17 cellular contexts compared by ENCODE assay signal in the genomic region with DNA sequence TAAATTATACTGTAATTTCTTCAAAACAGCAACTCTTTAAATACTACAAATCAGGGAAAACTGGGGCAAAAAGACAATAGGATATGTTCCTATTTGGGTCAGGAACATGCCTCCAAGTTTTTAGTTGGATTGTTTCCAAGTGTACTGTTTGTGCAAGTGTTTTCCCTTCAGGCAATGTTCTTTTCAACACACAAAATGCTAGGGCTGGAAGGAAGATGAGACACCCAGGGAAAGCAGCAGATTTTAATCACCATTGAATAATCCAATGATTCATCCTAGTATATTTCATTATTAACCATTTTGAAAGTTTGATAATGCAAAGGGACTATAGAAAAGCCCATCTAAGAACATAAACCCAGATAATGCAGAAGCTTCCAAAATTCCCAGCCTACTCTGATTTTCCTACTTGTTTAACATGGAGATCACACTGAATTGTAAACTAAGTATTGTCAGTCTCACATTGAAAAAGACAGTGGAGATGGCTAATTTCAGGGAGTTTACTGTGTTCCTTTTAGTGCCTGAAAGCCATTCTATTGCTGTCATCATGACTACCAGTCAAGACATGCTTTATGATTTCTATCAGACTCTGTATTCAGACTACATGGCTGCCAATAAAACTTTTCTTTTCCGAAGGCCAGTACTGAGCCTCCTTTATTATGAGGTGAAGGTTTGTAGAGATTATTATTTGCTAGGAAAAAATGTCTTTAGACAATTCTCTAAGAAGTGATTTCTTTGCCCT. TPM values are rescaled to one million over a fixed set of nuclear protein-coding genes. Genes with fewer than 3 reads are reported as not detected.
DNase-seq lines count a peak whose midpoint lies in the region; ATAC-seq, FAIRE-seq and TF ChIP-seq lines count a peak whose summit lies in the region.
"Had no signal": no experiment of that assay in that cellular context is flagged by ENCODE, and none has a peak within 500 bp of the region (broad histone marks: within the 10 kb centered on the region; RNA-seq: fewer than 3 reads in every experiment).

No MANE protein-coding gene starts in this region.

- 11% methylated on average over 1 of the region's 1 CpG for WGBS in prostate gland

- H3K79me2 ChIP-seq in endothelial cell of umbilical vein (ENCODE audit: control insufficient read depth, insufficient read depth, low read length), result no peaks in the 10 kb centered on the region

- H3K4me1 ChIP-seq in endothelial cell of umbilical vein (ENCODE audit: control insufficient read depth, extremely low read depth, insufficient read depth, low read length) (peaks cover 36% of the 10 kb centered on the region), prostate gland (replicated peaks) (no peaks in the 10 kb centered on the region)
- H3K4me1 ChIP-seq: stomach had no signal

- TF ChIP-seq POLR2A in endothelial cell of umbilical vein (IDR thresholded peaks at IDR 0.05; ENCODE audit: low read depth, low read length) (no peak), prostate gland (IDR thresholded peaks at IDR 0.05) (no peak)

- H4K20me1 ChIP-seq in endothelial cell of umbilical vein (replicated peaks; ENCODE audit: control insufficient read depth, extremely low read depth, insufficient read depth, low read length), result no peaks in the 10 kb centered on the region

- no peak overlapping the region for H2AFZ ChIP-seq in endothelial cell of umbilical vein (ENCODE audit: low read depth, low read length)

- H3K4me3 ChIP-seq in endothelial cell of umbilical vein (replicated peaks in 1 of 3; ENCODE audit: insufficient read depth in 1 of 3, low read depth in 1 of 3, low read length in 3 of 3) (no peak overlapping the region), prostate gland (no peak overlapping the region)
- H3K4me3 ChIP-seq: stomach had no signal

- no peaks in the 10 kb centered on the region for H3K9me1 ChIP-seq in endothelial cell of umbilical vein (replicated peaks; ENCODE audit: control insufficient read depth, extremely low read depth, insufficient read depth, low read length)

- peak; percentile 61 for FAIRE-seq in endothelial cell of umbilical vein (lab: Jason Lieb, UNC)

- peak overlapping the region; percentile 9 for H3K9ac ChIP-seq in endothelial cell of umbilical vein (replicated peaks; ENCODE audit: extremely low read depth, insufficient read depth, low read length)

- H3K27me3 ChIP-seq in endothelial cell of umbilical vein (ENCODE audit: control insufficient read depth in 2 of 2, insufficient read depth in 2 of 2, low read length in 2 of 2), result no peaks in the 10 kb centered on the region
- no peaks in the 10 kb centered on the region for H3K27me3 ChIP-seq in prostate gland (replicated peaks; ENCODE audit: insufficient read depth)
- H3K27me3 ChIP-seq: stomach had no signal

- TF ChIP-seq CTCF in endothelial cell of umbilical vein (IDR thresholded peaks at IDR 0.05; ENCODE audit: extremely low read depth in 1 of 2, insufficient read depth in 1 of 2, low read depth in 1 of 2, low read length in 2 of 2), result no peak
- no peak for TF ChIP-seq CTCF in prostate gland (IDR thresholded peaks at IDR 0.05)

- H3K36me3 ChIP-seq in endothelial cell of umbilical vein (ENCODE audit: control insufficient read depth in 2 of 2, extremely low read depth in 1 of 2, insufficient read depth in 2 of 2, low read length in 2 of 2) (no peaks in the 10 kb centered on the region), prostate gland (no peaks in the 10 kb centered on the region)
- H3K36me3 ChIP-seq: stomach had no signal

- H3K27ac ChIP-seq in endothelial cell of umbilical vein (ENCODE audit: insufficient read depth, low read depth, low read length), result peak overlapping the region; percentile 57
- H3K27ac ChIP-seq in prostate gland, result no peak overlapping the region
- H3K27ac ChIP-seq: stomach had no signal

- intact Hi-C loops in endothelial cell of umbilical vein (cut with micrococcal nuclease) (loop anchor here (2.0 kb wide), 1 partner anchor 41 kb away; no protein-coding TSS in a partner anchor), prostate gland (cut with DNase I) (no loop called here), sciatic nerve (cut with DNase I) (no loop called here)

- H3K9me3 ChIP-seq in endothelial cell of umbilical vein (replicated peaks; ENCODE audit: control insufficient read depth, insufficient read depth, low read length), result no peaks in the 10 kb centered on the region
- H3K9me3 ChIP-seq in prostate gland, result no peaks in the 10 kb centered on the region
- H3K9me3 ChIP-seq: stomach had no signal

- dilution Hi-C loops in endothelial cell of umbilical vein (cut with MboI; ENCODE audit: extremely low pct_ligation_motif_present, low sequenced_read_pairs), result no loop called here

- DNase-seq in ELR (ENCODE audit: low read depth) (peak; percentile 88), NCI-H2081 treated with DMSO at 0.1 percent for 48 hours (lab: John Stamatoyannopoulos, UW) (peak; percentile 21), endothelial cell of umbilical vein (ENCODE audit: low read depth, low spot score) (peak; percentile 50), prostate gland (ENCODE audit: low spot score) (peak; percentile 4), OCI-M1 (lab: John Stamatoyannopoulos, UW) (no peak), sciatic nerve (ENCODE audit: low spot score) (no peak), GF-D8 (lab: John Stamatoyannopoulos, UW) (no peak), GDM1 (lab: John Stamatoyannopoulos, UW) (no peak)
- DNase-seq: activated naive CD8-positive, alpha-beta T cell treated with anti-CD3 and anti-CD28 coated beads, Interleukin-2, amount 50 U/mL, for 24 hours; CD4-positive, alpha-beta memory T cell; naive B cell; NCI-H187 treated with DMSO at 0.1 percent for 48 hours; stomach; SW 1271 had no signal

- CTCF ChIA-PET in endothelial cell of umbilical vein (lab: Charles Lee), result interaction anchor here (0.9 kb wide), 1 partner anchor 175 kb away, joined by 3 read pairs; no protein-coding TSS in a partner anchor

- TSS peak; percentile 29 for BruUV-seq in endothelial cell of umbilical vein (replicated peaks; lab: Mats Ljungman, UMichigan)

- no peak for ATAC-seq in sciatic nerve
- ATAC-seq: activated CD4-positive, CD25-positive, alpha-beta regulatory T cell treated with anti-CD3 and anti-CD28 coated beads, Interleukin-2, amount 50 U/mL, for 24 hours; activated naive CD8-positive, alpha-beta T cell treated with anti-CD3 and anti-CD28 coated beads, Interleukin-2, amount 50 U/mL, for 24 hours had no signal

- peak overlapping the region; percentile 64 for H3K4me2 ChIP-seq in endothelial cell of umbilical vein (ENCODE audit: insufficient read depth, low read length)

- POLR2A ChIA-PET in endothelial cell of umbilical vein (lab: Charles Lee), result no interaction called here

TF ChIP-seq in endothelial cell of umbilical vein, 7 proteins besides CTCF, POLR2A, EP300 and RAD21:
- TF ChIP-seq GATA2 (IDR thresholded peaks at IDR 0.05; ENCODE audit: insufficient read depth, insufficient read length, low read depth, low read length), result peak; percentile 90
- TF ChIP-seq FOS (IDR thresholded peaks at IDR 0.05; ENCODE audit: borderline replicate concordance, insufficient read depth, low read length), result peak; percentile 73
- no peak for TF ChIP-seq JUN (IDR thresholded peaks at IDR 0.05; ENCODE audit: borderline replicate concordance, insufficient read depth, insufficient read length, low read depth)
- TF ChIP-seq MYC (IDR thresholded peaks at IDR 0.05; ENCODE audit: low read depth, low read length), result no peak
- no peak for TF ChIP-seq POLR2AphosphoS5 (IDR thresholded peaks at IDR 0.05; ENCODE audit: insufficient read depth, low read depth, low read length)
- TF ChIP-seq, protein P1, sequence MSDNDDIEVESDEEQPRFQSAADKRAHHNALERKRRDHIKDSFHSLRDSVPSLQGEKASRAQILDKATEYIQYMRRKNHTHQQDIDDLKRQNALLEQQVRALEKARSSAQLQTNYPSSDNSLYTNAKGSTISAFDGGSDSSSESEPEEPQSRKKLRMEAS (IDR thresholded peaks at IDR 0.05; ENCODE audit: insufficient read depth, insufficient read length), result no peak
- no peak for TF ChIP-seq EZH2 (IDR thresholded peaks at IDR 0.05; ENCODE audit: borderline replicate concordance, low read depth, low read length, severe bottlenecking)

RNA-seq across cellular contexts. Expression of gene COL4A6, which starts 38.6 kb away (rescaled TPM):
- total RNA-seq in endothelial cell of umbilical vein, result 0.49 and 0.92 TPM in 2 replicates
- 0.33 and 0.62 TPM in 2 replicates for polyA plus RNA-seq in endothelial cell of umbilical vein
- polyA plus RNA-seq in endothelial cell of umbilical vein (2011; cell fraction: cytosol; rRNA removed), result 0.80 and 0.89 TPM in 2 replicates
- polyA plus RNA-seq in endothelial cell of umbilical vein (2011; cell fraction: nucleus; rRNA removed), result 2.7 and 3.1 TPM in 2 replicates
- 2.0 and 2.6 TPM in 2 replicates for polyA plus RNA-seq in endothelial cell of umbilical vein (2012)
- 0.70 and 0.75 TPM in 2 replicates for polyA minus RNA-seq in endothelial cell of umbilical vein
- 19.7 TPM for polyA minus RNA-seq in endothelial cell of umbilical vein (2011; cell fraction: cytosol; rRNA and poly(A)+ RNA removed)
- 0.82 and 1.9 TPM in 2 replicates for polyA minus RNA-seq in endothelial cell of umbilical vein (2011; cell fraction: nucleus; rRNA and poly(A)+ RNA removed)
- 10 to 100 TPM; 13.5 to 16.7 TPM for total RNA-seq in prostate gland
- total RNA-seq in sciatic nerve, result 1.2 TPM
- total RNA-seq: CD4-positive, alpha-beta memory T cell; OCI-LY7 had no signal
- polyA plus RNA-seq: CD4-positive, alpha-beta memory T cell; IgD-negative memory B cell had no signal

RNA-seq across cellular contexts. Expression of gene COL4A5, which starts 40.0 kb away (rescaled TPM):
- total RNA-seq in endothelial cell of umbilical vein (15.4 and 28.1 TPM in 2 replicates), prostate gland (10 to 100 TPM; 35.1 to 49.1 TPM), sciatic nerve (21.8 TPM)
- 27.9 and 28.8 TPM in 2 replicates for polyA plus RNA-seq in endothelial cell of umbilical vein
- polyA plus RNA-seq in endothelial cell of umbilical vein (2011; cell fraction: cytosol; rRNA removed), result 18.7 and 21.3 TPM in 2 replicates
- polyA plus RNA-seq in endothelial cell of umbilical vein (2011; cell fraction: nucleus; rRNA removed), result 116 and 148 TPM in 2 replicates
- 36.2 and 40.3 TPM in 2 replicates for polyA plus RNA-seq in endothelial cell of umbilical vein (2012)
- 44.0 and 46.5 TPM in 2 replicates for polyA minus RNA-seq in endothelial cell of umbilical vein
- polyA minus RNA-seq in endothelial cell of umbilical vein (2011; cell fraction: cytosol; rRNA and poly(A)+ RNA removed), result 23.7 TPM
- 44.4 and 65.6 TPM in 2 replicates for polyA minus RNA-seq in endothelial cell of umbilical vein (2011; cell fraction: nucleus; rRNA and poly(A)+ RNA removed)
- total RNA-seq: CD4-positive, alpha-beta memory T cell; OCI-LY7 had no signal
- polyA plus RNA-seq: CD4-positive, alpha-beta memory T cell; IgD-negative memory B cell had no signal

Comparison
In these comparisons a context has a peak if more than half of its experiments do, and no peak if none do; other contexts are left out.
1. DNase-seq: peak in ELR (single experiment), NCI-H2081 treated with DMSO at 0.1 percent for 48 hours (single experiment), endothelial cell of umbilical vein (single experiment) and prostate gland (single experiment); none in OCI-M1 (single experiment), sciatic nerve (single experiment), GF-D8 (single experiment) and GDM1 (single experiment).